In genomic region chr4:144985014-144985413, GRCh38 we compare ENCODE assay signal across 1 cellular context.
TF ChIP-seq lines count a peak whose summit lies in the region.

No MANE protein-coding gene starts in this region.

TF ChIP-seq in GM23338, 12 proteins besides CTCF, POLR2A, EP300 and RAD21 (continued from another document):
- no peak for TF ChIP-seq ZNF462 (CRISPR knock-in tag; IDR thresholded peaks at IDR 0.05)
